In the genomic region with DNA sequence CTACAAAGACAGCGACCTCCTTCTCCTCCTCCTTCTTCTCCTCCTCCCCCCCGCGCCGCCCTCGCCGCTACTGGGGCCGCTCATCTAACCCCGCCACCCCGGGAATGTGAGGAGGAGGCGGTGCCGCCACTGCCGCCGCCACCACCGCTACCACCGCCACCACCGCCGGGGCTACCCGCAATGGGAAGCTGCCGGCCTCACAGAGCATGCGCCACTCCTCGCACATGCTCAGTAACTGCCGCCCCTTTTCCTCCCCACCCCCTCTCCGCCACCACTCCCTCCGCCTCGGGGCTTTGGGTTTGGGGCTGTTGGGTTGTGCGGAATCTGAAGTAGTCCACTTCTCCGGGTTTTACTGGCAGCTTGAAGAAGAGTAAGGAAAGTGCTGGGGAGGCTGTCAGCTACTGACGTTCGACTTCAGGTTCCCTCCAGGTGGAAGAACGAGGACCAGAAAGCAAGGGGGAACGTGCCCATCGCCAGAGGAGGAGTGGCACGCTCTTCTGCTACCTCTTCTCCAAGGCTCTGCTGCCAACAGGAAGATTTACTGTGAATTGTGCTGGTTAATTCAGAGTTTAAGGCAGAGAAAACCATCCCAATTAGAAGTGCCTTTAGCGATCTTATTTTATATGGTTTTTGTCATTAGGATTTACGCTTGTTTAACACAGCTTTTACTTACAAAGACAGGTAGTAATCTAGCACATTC, we compare ENCODE assay signal across 1 cellular context.
TF ChIP-seq lines count a peak whose summit lies in the region.

A gene with protein sequence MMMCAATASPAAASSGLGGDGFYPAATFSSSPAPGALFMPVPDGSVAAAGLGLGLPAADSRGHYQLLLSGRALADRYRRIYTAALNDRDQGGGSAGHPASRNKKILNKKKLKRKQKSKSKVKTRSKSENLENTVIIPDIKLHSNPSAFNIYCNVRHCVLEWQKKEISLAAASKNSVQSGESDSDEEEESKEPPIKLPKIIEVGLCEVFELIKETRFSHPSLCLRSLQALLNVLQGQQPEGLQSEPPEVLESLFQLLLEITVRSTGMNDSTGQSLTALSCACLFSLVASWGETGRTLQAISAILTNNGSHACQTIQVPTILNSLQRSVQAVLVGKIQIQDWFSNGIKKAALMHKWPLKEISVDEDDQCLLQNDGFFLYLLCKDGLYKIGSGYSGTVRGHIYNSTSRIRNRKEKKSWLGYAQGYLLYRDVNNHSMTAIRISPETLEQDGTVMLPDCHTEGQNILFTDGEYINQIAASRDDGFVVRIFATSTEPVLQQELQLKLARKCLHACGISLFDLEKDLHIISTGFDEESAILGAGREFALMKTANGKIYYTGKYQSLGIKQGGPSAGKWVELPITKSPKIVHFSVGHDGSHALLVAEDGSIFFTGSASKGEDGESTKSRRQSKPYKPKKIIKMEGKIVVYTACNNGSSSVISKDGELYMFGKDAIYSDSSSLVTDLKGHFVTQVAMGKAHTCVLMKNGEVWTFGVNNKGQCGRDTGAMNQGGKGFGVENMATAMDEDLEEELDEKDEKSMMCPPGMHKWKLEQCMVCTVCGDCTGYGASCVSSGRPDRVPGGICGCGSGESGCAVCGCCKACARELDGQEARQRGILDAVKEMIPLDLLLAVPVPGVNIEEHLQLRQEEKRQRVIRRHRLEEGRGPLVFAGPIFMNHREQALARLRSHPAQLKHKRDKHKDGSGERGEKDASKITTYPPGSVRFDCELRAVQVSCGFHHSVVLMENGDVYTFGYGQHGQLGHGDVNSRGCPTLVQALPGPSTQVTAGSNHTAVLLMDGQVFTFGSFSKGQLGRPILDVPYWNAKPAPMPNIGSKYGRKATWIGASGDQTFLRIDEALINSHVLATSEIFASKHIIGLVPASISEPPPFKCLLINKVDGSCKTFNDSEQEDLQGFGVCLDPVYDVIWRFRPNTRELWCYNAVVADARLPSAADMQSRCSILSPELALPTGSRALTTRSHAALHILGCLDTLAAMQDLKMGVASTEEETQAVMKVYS (N-terminal part only) (minus strand): TSS at position 190 of the 700 bp plus-strand sequence. CDS start 319 bp downstream, outside the sequence.

TF ChIP-seq in HepG2, 621 proteins besides CTCF, POLR2A, EP300 and RAD21 (continued from another document and continues in another):
- TF ChIP-seq, protein P1, sequence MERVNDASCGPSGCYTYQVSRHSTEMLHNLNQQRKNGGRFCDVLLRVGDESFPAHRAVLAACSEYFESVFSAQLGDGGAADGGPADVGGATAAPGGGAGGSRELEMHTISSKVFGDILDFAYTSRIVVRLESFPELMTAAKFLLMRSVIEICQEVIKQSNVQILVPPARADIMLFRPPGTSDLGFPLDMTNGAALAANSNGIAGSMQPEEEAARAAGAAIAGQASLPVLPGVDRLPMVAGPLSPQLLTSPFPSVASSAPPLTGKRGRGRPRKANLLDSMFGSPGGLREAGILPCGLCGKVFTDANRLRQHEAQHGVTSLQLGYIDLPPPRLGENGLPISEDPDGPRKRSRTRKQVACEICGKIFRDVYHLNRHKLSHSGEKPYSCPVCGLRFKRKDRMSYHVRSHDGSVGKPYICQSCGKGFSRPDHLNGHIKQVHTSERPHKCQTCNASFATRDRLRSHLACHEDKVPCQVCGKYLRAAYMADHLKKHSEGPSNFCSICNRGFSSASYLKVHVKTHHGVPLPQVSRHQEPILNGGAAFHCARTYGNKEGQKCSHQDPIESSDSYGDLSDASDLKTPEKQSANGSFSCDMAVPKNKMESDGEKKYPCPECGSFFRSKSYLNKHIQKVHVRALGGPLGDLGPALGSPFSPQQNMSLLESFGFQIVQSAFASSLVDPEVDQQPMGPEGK (CRISPR knock-in tag; IDR thresholded peaks at IDR 0.05): peak; percentile 86
- TF ChIP-seq GLI4 (CRISPR knock-in tag; IDR thresholded peaks at IDR 0.05; ENCODE audit: borderline replicate concordance) (no peak), ZNF558 (CRISPR knock-in tag; IDR thresholded peaks at IDR 0.05; ENCODE audit: borderline replicate concordance) (no peak), SKI (IDR thresholded peaks at IDR 0.05; ENCODE audit: partially characterized antibody) (peak; percentile 51), CHD2 (IDR thresholded peaks at IDR 0.05; ENCODE audit: low read depth, low read length) (peak; percentile 51; the same call in 1 of the 2 replicates), FOXC1 (CRISPR knock-in tag; IDR thresholded peaks at IDR 0.05; ENCODE audit: borderline replicate concordance) (0 out of 2 replicates have a peak, but pooled peaks have one; percentile 62), PHF20 (CRISPR knock-in tag; IDR thresholded peaks at IDR 0.05) (peak; percentile 70), ZNF34 (CRISPR knock-in tag; IDR thresholded peaks at IDR 0.05; ENCODE audit: borderline replicate concordance) (no peak), HOXA5 (CRISPR knock-in tag; IDR thresholded peaks at IDR 0.05) (peak; percentile 68; the same call in 1 of the 2 replicates), NFYC (CRISPR knock-in tag; IDR thresholded peaks at IDR 0.05) (peak; percentile 44; the same call in 1 of the 2 replicates), ZNF446 (CRISPR knock-in tag; IDR thresholded peaks at IDR 0.05) (no peak), SMAD9 (CRISPR knock-in tag; IDR thresholded peaks at IDR 0.05) (0 out of 2 replicates have a peak, but pooled peaks have one; percentile 41), RNF2 (conservative IDR thresholded peaks at IDR 0.05; ENCODE audit: low read depth) (no peak; the same call in 1 of the 2 replicates), TARDBP (CRISPR knock-in tag; IDR thresholded peaks at IDR 0.05) (peak; percentile 83; the same call in 1 of the 2 replicates), RFXANK (CRISPR knock-in tag; IDR thresholded peaks at IDR 0.05) (0 out of 2 replicates have a peak, but pooled peaks have one; percentile 43), ZNF33A (CRISPR knock-in tag; IDR thresholded peaks at IDR 0.05; ENCODE audit: borderline replicate concordance) (no peak), SAP130 (CRISPR knock-in tag; IDR thresholded peaks at IDR 0.05; ENCODE audit: low read depth) (peak; percentile 96)
- TF ChIP-seq, protein P2, sequence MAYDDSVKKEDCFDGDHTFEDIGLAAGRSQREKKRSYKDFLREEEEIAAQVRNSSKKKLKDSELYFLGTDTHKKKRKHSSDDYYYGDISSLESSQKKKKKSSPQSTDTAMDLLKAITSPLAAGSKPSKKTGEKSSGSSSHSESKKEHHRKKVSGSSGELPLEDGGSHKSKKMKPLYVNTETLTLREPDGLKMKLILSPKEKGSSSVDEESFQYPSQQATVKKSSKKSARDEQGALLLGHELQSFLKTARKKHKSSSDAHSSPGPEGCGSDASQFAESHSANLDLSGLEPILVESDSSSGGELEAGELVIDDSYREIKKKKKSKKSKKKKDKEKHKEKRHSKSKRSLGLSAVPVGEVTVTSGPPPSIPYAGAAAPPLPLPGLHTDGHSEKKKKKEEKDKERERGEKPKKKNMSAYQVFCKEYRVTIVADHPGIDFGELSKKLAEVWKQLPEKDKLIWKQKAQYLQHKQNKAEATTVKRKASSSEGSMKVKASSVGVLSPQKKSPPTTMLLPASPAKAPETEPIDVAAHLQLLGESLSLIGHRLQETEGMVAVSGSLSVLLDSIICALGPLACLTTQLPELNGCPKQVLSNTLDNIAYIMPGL (CRISPR knock-in tag; IDR thresholded peaks at IDR 0.05; ENCODE audit: borderline replicate concordance in 1 of 2, low read depth in 1 of 2): peak in 1 of 2 experiments; percentile 46; a peak in 1 of 4 replicates
- TF ChIP-seq, protein P3, sequence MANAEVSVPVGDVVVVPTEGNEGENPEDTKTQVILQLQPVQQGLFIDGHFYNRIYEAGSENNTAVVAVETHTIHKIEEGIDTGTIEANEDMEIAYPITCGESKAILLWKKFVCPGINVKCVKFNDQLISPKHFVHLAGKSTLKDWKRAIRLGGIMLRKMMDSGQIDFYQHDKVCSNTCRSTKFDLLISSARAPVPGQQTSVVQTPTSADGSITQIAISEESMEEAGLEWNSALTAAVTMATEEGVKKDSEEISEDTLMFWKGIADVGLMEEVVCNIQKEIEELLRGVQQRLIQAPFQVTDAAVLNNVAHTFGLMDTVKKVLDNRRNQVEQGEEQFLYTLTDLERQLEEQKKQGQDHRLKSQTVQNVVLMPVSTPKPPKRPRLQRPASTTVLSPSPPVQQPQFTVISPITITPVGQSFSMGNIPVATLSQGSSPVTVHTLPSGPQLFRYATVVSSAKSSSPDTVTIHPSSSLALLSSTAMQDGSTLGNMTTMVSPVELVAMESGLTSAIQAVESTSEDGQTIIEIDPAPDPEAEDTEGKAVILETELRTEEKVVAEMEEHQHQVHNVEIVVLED (CRISPR knock-in tag; IDR thresholded peaks at IDR 0.05; ENCODE audit: borderline replicate concordance): peak; percentile 26; the same call in 1 of the 2 replicates
- TF ChIP-seq, protein P4, sequence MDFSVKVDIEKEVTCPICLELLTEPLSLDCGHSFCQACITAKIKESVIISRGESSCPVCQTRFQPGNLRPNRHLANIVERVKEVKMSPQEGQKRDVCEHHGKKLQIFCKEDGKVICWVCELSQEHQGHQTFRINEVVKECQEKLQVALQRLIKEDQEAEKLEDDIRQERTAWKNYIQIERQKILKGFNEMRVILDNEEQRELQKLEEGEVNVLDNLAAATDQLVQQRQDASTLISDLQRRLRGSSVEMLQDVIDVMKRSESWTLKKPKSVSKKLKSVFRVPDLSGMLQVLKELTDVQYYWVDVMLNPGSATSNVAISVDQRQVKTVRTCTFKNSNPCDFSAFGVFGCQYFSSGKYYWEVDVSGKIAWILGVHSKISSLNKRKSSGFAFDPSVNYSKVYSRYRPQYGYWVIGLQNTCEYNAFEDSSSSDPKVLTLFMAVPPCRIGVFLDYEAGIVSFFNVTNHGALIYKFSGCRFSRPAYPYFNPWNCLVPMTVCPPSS (IDR thresholded peaks at IDR 0.05): no peak
- TF ChIP-seq, protein P5, sequence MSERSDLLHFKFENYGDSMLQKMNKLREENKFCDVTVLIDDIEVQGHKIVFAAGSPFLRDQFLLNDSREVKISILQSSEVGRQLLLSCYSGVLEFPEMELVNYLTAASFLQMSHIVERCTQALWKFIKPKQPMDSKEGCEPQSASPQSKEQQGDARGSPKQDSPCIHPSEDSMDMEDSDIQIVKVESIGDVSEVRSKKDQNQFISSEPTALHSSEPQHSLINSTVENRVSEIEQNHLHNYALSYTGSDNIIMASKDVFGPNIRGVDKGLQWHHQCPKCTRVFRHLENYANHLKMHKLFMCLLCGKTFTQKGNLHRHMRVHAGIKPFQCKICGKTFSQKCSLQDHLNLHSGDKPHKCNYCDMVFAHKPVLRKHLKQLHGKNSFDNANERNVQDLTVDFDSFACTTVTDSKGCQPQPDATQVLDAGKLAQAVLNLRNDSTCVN (CRISPR knock-in tag; IDR thresholded peaks at IDR 0.05; ENCODE audit: borderline replicate concordance): peak; percentile 67; the same call in 1 of the 2 replicates
- TF ChIP-seq, protein P6, sequence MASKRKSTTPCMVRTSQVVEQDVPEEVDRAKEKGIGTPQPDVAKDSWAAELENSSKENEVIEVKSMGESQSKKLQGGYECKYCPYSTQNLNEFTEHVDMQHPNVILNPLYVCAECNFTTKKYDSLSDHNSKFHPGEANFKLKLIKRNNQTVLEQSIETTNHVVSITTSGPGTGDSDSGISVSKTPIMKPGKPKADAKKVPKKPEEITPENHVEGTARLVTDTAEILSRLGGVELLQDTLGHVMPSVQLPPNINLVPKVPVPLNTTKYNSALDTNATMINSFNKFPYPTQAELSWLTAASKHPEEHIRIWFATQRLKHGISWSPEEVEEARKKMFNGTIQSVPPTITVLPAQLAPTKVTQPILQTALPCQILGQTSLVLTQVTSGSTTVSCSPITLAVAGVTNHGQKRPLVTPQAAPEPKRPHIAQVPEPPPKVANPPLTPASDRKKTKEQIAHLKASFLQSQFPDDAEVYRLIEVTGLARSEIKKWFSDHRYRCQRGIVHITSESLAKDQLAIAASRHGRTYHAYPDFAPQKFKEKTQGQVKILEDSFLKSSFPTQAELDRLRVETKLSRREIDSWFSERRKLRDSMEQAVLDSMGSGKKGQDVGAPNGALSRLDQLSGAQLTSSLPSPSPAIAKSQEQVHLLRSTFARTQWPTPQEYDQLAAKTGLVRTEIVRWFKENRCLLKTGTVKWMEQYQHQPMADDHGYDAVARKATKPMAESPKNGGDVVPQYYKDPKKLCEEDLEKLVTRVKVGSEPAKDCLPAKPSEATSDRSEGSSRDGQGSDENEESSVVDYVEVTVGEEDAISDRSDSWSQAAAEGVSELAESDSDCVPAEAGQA (IDR thresholded peaks at IDR 0.05; ENCODE audit: low read depth): no peak
- TF ChIP-seq, protein P6 (CRISPR knock-in tag; IDR thresholded peaks at IDR 0.05; ENCODE audit: borderline replicate concordance): no peak
- TF ChIP-seq, protein P7, sequence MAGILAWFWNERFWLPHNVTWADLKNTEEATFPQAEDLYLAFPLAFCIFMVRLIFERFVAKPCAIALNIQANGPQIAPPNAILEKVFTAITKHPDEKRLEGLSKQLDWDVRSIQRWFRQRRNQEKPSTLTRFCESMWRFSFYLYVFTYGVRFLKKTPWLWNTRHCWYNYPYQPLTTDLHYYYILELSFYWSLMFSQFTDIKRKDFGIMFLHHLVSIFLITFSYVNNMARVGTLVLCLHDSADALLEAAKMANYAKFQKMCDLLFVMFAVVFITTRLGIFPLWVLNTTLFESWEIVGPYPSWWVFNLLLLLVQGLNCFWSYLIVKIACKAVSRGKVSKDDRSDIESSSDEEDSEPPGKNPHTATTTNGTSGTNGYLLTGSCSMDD (CRISPR knock-in tag; IDR thresholded peaks at IDR 0.05): no peak
